21 cellular contexts compared by ENCODE assay signal in genomic region chr10:10989669-10990068, GRCh38.
"Had no signal": no experiment of that assay in that cellular context is flagged by ENCODE, and none has a peak within 500 bp of the region (broad histone marks: within the 10 kb centered on the region; RNA-seq: fewer than 3 reads in every experiment).

No MANE protein-coding gene starts in this region.

- FAIRE-seq: endothelial cell of umbilical vein had no signal

- H3K4me3 ChIP-seq: colonic mucosa, esophagus muscularis mucosa, gastroesophageal sphincter, heart left ventricle, hepatocyte, left lung, lower lobe of right lung, mucosa of descending colon had no signal

- H3K36me3 ChIP-seq: colonic mucosa, esophagus muscularis mucosa, gastroesophageal sphincter, heart left ventricle, left lung, lower lobe of right lung had no signal

- H3K4me1 ChIP-seq: colonic mucosa, foreskin keratinocyte, left lung, lower lobe of right lung had no signal

- DNase-seq: colonic mucosa; cortex of kidney; effector CD8-positive, alpha-beta T cell; effector memory CD8-positive, alpha-beta T cell; endodermal cell; foreskin keratinocyte; heart left ventricle; hypothalamus; immature natural killer cell; islet precursor cell; left cardiac atrium; left lung; left ventricle myocardium superior; lower lobe of right lung; mesenchymal stem cell; mucosa of descending colon; naive B cell had no signal

- H3K9me3 ChIP-seq: colonic mucosa, esophagus muscularis mucosa, gastroesophageal sphincter, left lung, lower lobe of right lung, mucosa of descending colon had no signal

- H3K27ac ChIP-seq: colonic mucosa, esophagus muscularis mucosa, foreskin keratinocyte, gastroesophageal sphincter, heart left ventricle, hepatocyte, left lung, lower lobe of right lung had no signal

- H3K27me3 ChIP-seq: colonic mucosa, esophagus muscularis mucosa, foreskin keratinocyte, gastroesophageal sphincter, heart left ventricle, hepatocyte, left lung had no signal

- ATAC-seq: effector memory CD8-positive, alpha-beta T cell; foreskin keratinocyte; gastroesophageal sphincter; heart left ventricle; left cardiac atrium; left lung; left ventricle myocardium superior; lower lobe of right lung; mucosa of descending colon had no signal
